8 cellular contexts compared by ENCODE assay signal in genomic region chr11:78419327-78419726, GRCh38. TPM values are rescaled to one million over a fixed set of nuclear protein-coding genes. Genes with fewer than 3 reads are reported as not detected.
A peak's percentile ranks its signal among the peaks of the same experiment; 100 is the strongest.
DNase-seq lines count a peak whose midpoint lies in the region; ATAC-seq and FAIRE-seq lines count a peak whose summit lies in the region.

No MANE protein-coding gene starts in this region.

- no peaks in the 10 kb centered on the region for H3K36me3 Mint-ChIP-seq in activated naive CD8-positive, alpha-beta T cell treated with anti-CD3 and anti-CD28 coated beads, Interleukin-2, amount 50 U/mL, for 24 hours (ENCODE audit: low read depth)
- peaks cover 0 to 6% of the 10 kb centered on the region in 2 donors for H3K36me3 Mint-ChIP-seq in stimulated activated naive B cell treated with anti-CD40 and anti-IgM and Interleukin-4, amounts not matched to agents 10 μg/mL and 1 μg/mL and 100 μg/mL, for 72 hours

- H3K9me3 ChIP-seq in iPS-15b (ENCODE audit: control insufficient read depth, insufficient read depth, low read length) = no peaks in the 10 kb centered on the region

- no peak for ATAC-seq in activated naive CD8-positive, alpha-beta T cell treated with anti-CD3 and anti-CD28 coated beads, Interleukin-2, amount 50 U/mL, for 24 hours
- no peak for ATAC-seq in stimulated activated naive B cell treated with anti-CD40 and anti-IgM and Interleukin-4, amounts not matched to agents 10 μg/mL and 1 μg/mL and 100 μg/mL, for 72 hours (replicated peaks)
- no peak for ATAC-seq in HG02840 (IDR thresholded peaks at IDR 0.05; ENCODE audit: low FRiP score, unreplicated experiment)

- no peak overlapping the region for H3K9ac ChIP-seq in iPS-15b (ENCODE audit: low read depth, low read length)

- H3K4me3 ChIP-seq in iPS-15b (ENCODE audit: low read depth, low read length) = peak overlapping the region; percentile 87

- in situ Hi-C loops in G401 (cut with HindIII; ENCODE audit: low sequenced_read_pairs) = no loop called here

- H3K27me3 ChIP-seq in iPS-15b (ENCODE audit: control insufficient read depth, insufficient read depth, low read length) = peaks cover 18% of the 10 kb centered on the region

- H3K27ac Mint-ChIP-seq in activated naive CD8-positive, alpha-beta T cell treated with anti-CD3 and anti-CD28 coated beads, Interleukin-2, amount 50 U/mL, for 24 hours = no peak overlapping the region
- H3K27ac Mint-ChIP-seq in stimulated activated naive B cell treated with anti-CD40 and anti-IgM and Interleukin-4, amounts not matched to agents 10 μg/mL and 1 μg/mL and 100 μg/mL, for 72 hours = no peak overlapping the region

- peak overlapping the region; percentile 75 for H3K4me3 Mint-ChIP-seq in activated naive CD8-positive, alpha-beta T cell treated with anti-CD3 and anti-CD28 coated beads, Interleukin-2, amount 50 U/mL, for 24 hours
- peak overlapping the region; percentile 4 to 27 for H3K4me3 Mint-ChIP-seq in stimulated activated naive B cell treated with anti-CD40 and anti-IgM and Interleukin-4, amounts not matched to agents 10 μg/mL and 1 μg/mL and 100 μg/mL, for 72 hours

- no peak for FAIRE-seq in frontal cortex (lab: Jason Lieb, UNC)

- peak; percentile 10 for DNase-seq in DMS 273 (lab: John Stamatoyannopoulos, UW; ENCODE audit: unreplicated experiment)
- DNase-seq in DMS 273 treated with DMSO at 0.1 percent for 48 hours (lab: John Stamatoyannopoulos, UW) = no peak
- no peak for DNase-seq in activated naive CD8-positive, alpha-beta T cell treated with anti-CD3 and anti-CD28 coated beads, Interleukin-2, amount 50 U/mL, for 24 hours
- DNase-seq in stimulated activated naive B cell treated with anti-CD40 and anti-IgM and Interleukin-4, amounts not matched to agents 10 μg/mL and 1 μg/mL and 100 μg/mL, for 72 hours = no peak
- DNase-seq in G401 (ENCODE audit: low spot score) = no peak
- no peak for DNase-seq in frontal cortex (ENCODE audit: low spot score in 2 of 2)

- H3K27me3 Mint-ChIP-seq in activated naive CD8-positive, alpha-beta T cell treated with anti-CD3 and anti-CD28 coated beads, Interleukin-2, amount 50 U/mL, for 24 hours = peaks cover 33% of the 10 kb centered on the region
- no peaks in the 10 kb centered on the region for H3K27me3 Mint-ChIP-seq in stimulated activated naive B cell treated with anti-CD40 and anti-IgM and Interleukin-4, amounts not matched to agents 10 μg/mL and 1 μg/mL and 100 μg/mL, for 72 hours

- H3K9me3 Mint-ChIP-seq in activated naive CD8-positive, alpha-beta T cell treated with anti-CD3 and anti-CD28 coated beads, Interleukin-2, amount 50 U/mL, for 24 hours = no peaks in the 10 kb centered on the region
- no peaks in the 10 kb centered on the region for H3K9me3 Mint-ChIP-seq in stimulated activated naive B cell treated with anti-CD40 and anti-IgM and Interleukin-4, amounts not matched to agents 10 μg/mL and 1 μg/mL and 100 μg/mL, for 72 hours

- H3K36me3 ChIP-seq in iPS-15b (ENCODE audit: control insufficient read depth, insufficient read depth, low read length) = no peaks in the 10 kb centered on the region

- peaks cover 38% of the 10 kb centered on the region for H3K4me1 Mint-ChIP-seq in activated naive CD8-positive, alpha-beta T cell treated with anti-CD3 and anti-CD28 coated beads, Interleukin-2, amount 50 U/mL, for 24 hours
- H3K4me1 Mint-ChIP-seq in stimulated activated naive B cell treated with anti-CD40 and anti-IgM and Interleukin-4, amounts not matched to agents 10 μg/mL and 1 μg/mL and 100 μg/mL, for 72 hours = peaks cover 49 to 71% of the 10 kb centered on the region in 2 donors

- H3K4me1 ChIP-seq in iPS-15b (ENCODE audit: control insufficient read depth, insufficient read depth, low read length) = peaks cover 10% of the 10 kb centered on the region

RNA-seq across cellular contexts. Expression of gene GAB2, which starts 1.7 kb away (rescaled TPM):
- 11.7 and 13.9 TPM in 2 replicates for total RNA-seq in G401 (2014; rRNA removed; shearing (Covaris generic))
- total RNA-seq in frontal cortex = 20.8 TPM
